ENCODE assay signal across 1 cellular context in genomic region chr16:4386452-4386813, GRCh38.
A peak's percentile ranks its signal among the peaks of the same experiment; 100 is the strongest.
TF ChIP-seq lines count a peak whose summit lies in the region.

No MANE protein-coding gene starts in this region.

TF ChIP-seq in IMR-90, 13 proteins besides CTCF, POLR2A, EP300 and RAD21:
- TF ChIP-seq USF2 (IDR thresholded peaks at IDR 0.05; ENCODE audit: low read depth, low read length) (no peak), RCOR1 (IDR thresholded peaks at IDR 0.05; ENCODE audit: insufficient replicate concordance, low read length) (no peak), MAZ (IDR thresholded peaks at IDR 0.05; ENCODE audit: borderline replicate concordance, low read depth, low read length) (0 out of 2 replicates have a peak, but pooled peaks have one; percentile 8), BHLHE40 (IDR thresholded peaks at IDR 0.05; ENCODE audit: low read depth, low read length) (no peak), CHD1 (IDR thresholded peaks at IDR 0.05; ENCODE audit: low read depth, low read length) (no peak)
